ENCODE assay signal across 22 cellular contexts in genomic region chr11:58465690-58466089, GRCh38. TPM values are rescaled to one million over a fixed set of nuclear protein-coding genes. Genes with fewer than 3 reads are reported as not detected.
DNase-seq lines count a peak whose midpoint lies in the region; ATAC-seq and TF ChIP-seq lines count a peak whose summit lies in the region.
"Had no signal": no experiment of that assay in that cellular context is flagged by ENCODE, and none has a peak within 500 bp of the region (broad histone marks: within the 10 kb centered on the region; RNA-seq: fewer than 3 reads in every experiment).

No MANE protein-coding gene starts in this region.

- WGBS in IMR-90 (ENCODE audit: extremely low coverage in 2 of 2, insufficient read length in 1 of 2), 2 experiments, result no CpG with 5 or more reads among the region's 3 CpGs
- 0% methylated on average over 3 of the region's 3 CpGs for WGBS in SK-N-SH (ENCODE audit: low lambda C conversion rate)

- H3K23ac ChIP-seq in IMR-90 (ENCODE audit: low read depth, low read length), result no peak overlapping the region

- no peak for TF ChIP-seq POLR2A in IMR-90 (IDR thresholded peaks at IDR 0.05; ENCODE audit: low read depth, low read length)

- TF ChIP-seq CTCF in IMR-90 (conservative IDR thresholded peaks at IDR 0.05; ENCODE audit: low read depth, low read length) (no peak), RWPE2 (IDR thresholded peaks at IDR 0.05; ENCODE audit: poor library complexity, severe bottlenecking) (no peak), epithelial cell of esophagus (IDR thresholded peaks at IDR 0.05; ENCODE audit: insufficient read depth, low read depth, low read length, missing control alignments) (no peak), SK-N-SH (IDR thresholded peaks at IDR 0.05) (no peak)

- peak overlapping the region; percentile 32; the same call in 1 of the 2 replicates for H2BK120ac ChIP-seq in IMR-90 (ENCODE audit: low read depth, low read length)

- 0 out of 2 replicates have a peak overlapping the region, but pooled peaks have one; percentile 33 for H2AK5ac ChIP-seq in IMR-90 (ENCODE audit: low read depth, low read length)

- no peak overlapping the region for H2BK20ac ChIP-seq in IMR-90 (ENCODE audit: low read depth, low read length)

- BruUV-seq in IMR-90 (replicated peaks; lab: Mats Ljungman, UMichigan), result no TSS peak

- in situ Hi-C loops in IMR-90 (cut with MboI; ENCODE audit: low sequenced_read_pairs), result no loop called here

- peak overlapping the region; percentile 64 for H2BK5ac ChIP-seq in IMR-90 (ENCODE audit: low read depth, low read length, poor library complexity, severe bottlenecking)

- intact Hi-C loops in IMR-90 (cut with micrococcal nuclease) (no loop called here), left ventricle myocardium superior (cut with micrococcal nuclease) (no loop called here)

- H3K14ac ChIP-seq in IMR-90 (replicated peaks; ENCODE audit: low read depth, low read length), result no peak overlapping the region

- H3K36me3 ChIP-seq in IMR-90 (ENCODE audit: control insufficient read depth, insufficient read depth, low read length) (no peaks in the 10 kb centered on the region), RWPE2 (ENCODE audit: low read depth) (no peaks in the 10 kb centered on the region), SK-N-SH (replicated peaks in 1 of 2; ENCODE audit: control insufficient read depth in 1 of 2, insufficient read depth in 2 of 2, low read length in 1 of 2) (no peaks in the 10 kb centered on the region)
- H3K36me3 ChIP-seq: BLaER1 had no signal

- dilution Hi-C loops in IMR-90 (cut with HindIII; ENCODE audit: low sequenced_read_pairs, unreplicated experiment), result no loop called here

- TF ChIP-seq RAD21 in IMR-90 (IDR thresholded peaks at IDR 0.05; ENCODE audit: low read length), result no peak
- no peak for TF ChIP-seq RAD21 in SK-N-SH (IDR thresholded peaks at IDR 0.05; ENCODE audit: low read length)

- no peaks in the 10 kb centered on the region for H3K79me2 ChIP-seq in SK-N-SH (ENCODE audit: insufficient read depth)

- peak overlapping the region in 1 of 2 experiments; percentile 43; a peak in 2 of 4 replicates for H4K8ac ChIP-seq in IMR-90 (ENCODE audit: low read depth in 2 of 2, low read length in 2 of 2)

- H3K4me3 ChIP-seq in IMR-90 (ENCODE audit: insufficient read depth, low read depth, low read length) (no peak overlapping the region), RWPE2 (ENCODE audit: severe bottlenecking) (no peak overlapping the region), epithelial cell of esophagus (ENCODE audit: low read length) (no peak overlapping the region), SK-N-SH (ENCODE audit: low read depth in 2 of 2, low read length in 1 of 2) (no peak overlapping the region)
- H3K4me3 ChIP-seq: BLaER1 had no signal

- H4K91ac ChIP-seq in IMR-90 (ENCODE audit: insufficient read depth, low read depth, low read length), result no peak overlapping the region

- no peak overlapping the region for H3K56ac ChIP-seq in IMR-90 (ENCODE audit: extremely low read depth, insufficient read depth, low read length)

- H3K9me3 ChIP-seq in IMR-90 (ENCODE audit: control insufficient read depth, insufficient read depth, low read length) (peaks cover 5% of the 10 kb centered on the region; the same call in 1 of the 2 replicates), RWPE2 (ENCODE audit: severe bottlenecking) (no peaks in the 10 kb centered on the region), SK-N-SH (no peaks in the 10 kb centered on the region)
- H3K9me3 ChIP-seq: BLaER1 had no signal

- no peaks in the 10 kb centered on the region for H4K20me1 ChIP-seq in IMR-90 (ENCODE audit: insufficient read depth, low read length)
- no peaks in the 10 kb centered on the region for H4K20me1 ChIP-seq in SK-N-SH (ENCODE audit: insufficient read depth)
- H4K20me1 ChIP-seq: BLaER1 had no signal

- H2BK15ac ChIP-seq in IMR-90 (ENCODE audit: low read depth, low read length), result no peak overlapping the region

- peak overlapping the region; percentile 66; the same call in 1 of the 2 replicates for H3K18ac ChIP-seq in IMR-90 (ENCODE audit: low read depth, low read length)

- H3K27ac ChIP-seq in IMR-90 (ENCODE audit: insufficient read depth, low read length), result peak overlapping the region; percentile 41; the same call in 1 of the 2 replicates
- no peak overlapping the region for H3K27ac ChIP-seq in RWPE2 (ENCODE audit: poor library complexity, severe bottlenecking)
- no peak overlapping the region for H3K27ac ChIP-seq in SK-N-SH (ENCODE audit: low read depth in 2 of 2, low read length in 1 of 2)
- H3K27ac ChIP-seq: BLaER1, HL-60 had no signal

- H3K4ac ChIP-seq in IMR-90 (ENCODE audit: low read depth, low read length), result no peak overlapping the region

- POLR2A ChIA-PET in IMR-90 (lab: Charles Lee; ENCODE audit: unreplicated experiment), result no interaction called here
- POLR2A ChIA-PET in SK-N-SH (lab: Yijun Ruan, JAX), result no interaction called here

- CTCF ChIA-PET in IMR-90 (lab: Yijun Ruan, JAX) (no interaction called here), SK-N-SH (lab: Yijun Ruan, JAX) (no interaction called here)

- peak; percentile 0 for DNase-seq in ELR (ENCODE audit: low read depth)
- no peak for DNase-seq in IMR-90
- no peak for DNase-seq in RWPE2 (ENCODE audit: low spot score)
- peak; percentile 52 for DNase-seq in epithelial cell of esophagus (ENCODE audit: low read depth)
- DNase-seq in SK-N-SH, result no peak
- no peak for DNase-seq in activated CD4-positive, alpha-beta T cell treated with anti-CD3 and anti-CD28 coated beads for 4 hours
- no peak for DNase-seq in left ventricle myocardium superior
- DNase-seq: 8988T, DMS153, DMS79, GF-D8, GOT3, H9 had no signal

- H3K9me1 ChIP-seq in IMR-90 (ENCODE audit: insufficient read depth, low read length), result no peaks in the 10 kb centered on the region

- no peak overlapping the region for H2AK9ac ChIP-seq in IMR-90 (replicated peaks; ENCODE audit: low read depth, low read length, poor library complexity)

- ATAC-seq in IMR-90 (ENCODE audit: low read depth), result peak; percentile 29; the same call in 1 of the 2 replicates
- peak; percentile 38 for ATAC-seq in RWPE2 (ENCODE audit: low read depth)
- ATAC-seq in left ventricle myocardium superior, result no peak
- no peak for ATAC-seq in HG03378 (IDR thresholded peaks at IDR 0.05; ENCODE audit: unreplicated experiment)

- no peaks in the 10 kb centered on the region for H3F3A ChIP-seq in SK-N-SH (replicated peaks; ENCODE audit: insufficient read depth)

- H3K27me3 ChIP-seq in IMR-90 (ENCODE audit: control insufficient read depth, insufficient read depth, low read length), result no peaks in the 10 kb centered on the region
- no peaks in the 10 kb centered on the region for H3K27me3 ChIP-seq in RWPE2 (ENCODE audit: insufficient read depth, poor library complexity, severe bottlenecking)
- no peaks in the 10 kb centered on the region for H3K27me3 ChIP-seq in SK-N-SH (ENCODE audit: insufficient read depth)
- H3K27me3 ChIP-seq: BLaER1 had no signal

- H2AFZ ChIP-seq in IMR-90 (replicated peaks; ENCODE audit: low read length, poor library complexity) (no peak overlapping the region), SK-N-SH (ENCODE audit: low read depth) (no peak overlapping the region)

- H3K4me1 ChIP-seq in IMR-90 (ENCODE audit: control insufficient read depth, insufficient read depth, low read length), result peaks cover 2% of the 10 kb centered on the region; the same call in 1 of the 2 replicates
- no peaks in the 10 kb centered on the region for H3K4me1 ChIP-seq in RWPE2 (ENCODE audit: insufficient read depth, poor library complexity, severe bottlenecking)
- H3K4me1 ChIP-seq in SK-N-SH (ENCODE audit: control insufficient read depth in 1 of 2, insufficient read depth in 2 of 2, low read depth in 1 of 2, low read length in 1 of 2), result no peaks in the 10 kb centered on the region
- H3K4me1 ChIP-seq: BLaER1 had no signal

- H3K4me2 ChIP-seq in IMR-90 (ENCODE audit: low read depth, low read length) (no peak overlapping the region), SK-N-SH (no peak overlapping the region)
- H3K4me2 ChIP-seq: BLaER1 had no signal

- H4K5ac ChIP-seq in IMR-90 (ENCODE audit: low read depth, low read length), result peak overlapping the region; percentile 52; the same call in 1 of the 2 replicates

- H3K9ac ChIP-seq in IMR-90 (ENCODE audit: low read depth, low read length) (no peak overlapping the region), SK-N-SH (no peak overlapping the region)
- H3K9ac ChIP-seq: BLaER1 had no signal

- H3K79me1 ChIP-seq in IMR-90 (ENCODE audit: low read depth in 1 of 2, low read length in 2 of 2), result no peaks in the 10 kb centered on the region

- TF ChIP-seq EP300 in SK-N-SH (IDR thresholded peaks at IDR 0.05; ENCODE audit: borderline replicate concordance in 1 of 2, low read depth in 1 of 2, low read length in 1 of 2), result no peak

- no peaks in the 10 kb centered on the region for H3K9me2 ChIP-seq in SK-N-SH

RNA-seq across cellular contexts. Expression of gene OR5B12, which starts 23.7 kb away (rescaled TPM):
- total RNA-seq in IMR-90 (2012; rRNA removed) (not detected in 2 replicates), left ventricle myocardium superior (not detected)
- polyA plus RNA-seq in IMR-90 (2012; rRNA removed) (not detected in 2 replicates), SK-N-SH (2012; rRNA removed) (not detected in 2 replicates)
- polyA plus RNA-seq in IMR-90 (2012; cell fraction: cytosol; rRNA removed), result not detected in 2 replicates
- 0.07 TPM in 1 of 2 replicates, not detected in the other for polyA plus RNA-seq in IMR-90 (2012; cell fraction: nucleus; rRNA removed; ENCODE audit: low replicate concordance)
- not detected in 2 replicates for polyA plus RNA-seq in SK-N-SH (2012; cell fraction: cytosol; rRNA removed)
- polyA plus RNA-seq in SK-N-SH (2012; cell fraction: nucleus; rRNA removed), result not detected in 2 replicates
- total RNA-seq: A673; CD4-positive, alpha-beta memory T cell; Daoy; H9; HT1080 had no signal
- polyA plus RNA-seq: AG04450; CD14-positive monocyte; CD4-positive, alpha-beta memory T cell had no signal

RNA-seq across cellular contexts. Expression of gene OR5B2, which starts 37.8 kb away (rescaled TPM):
- total RNA-seq in IMR-90 (2012; rRNA removed) (under 0.01 TPM in 1 of 2 replicates, not detected in the other), left ventricle myocardium superior (not detected)
- polyA plus RNA-seq in IMR-90 (2012; rRNA removed) (not detected in 2 replicates), SK-N-SH (2012; rRNA removed) (not detected in 2 replicates)
- polyA plus RNA-seq in IMR-90 (2012; cell fraction: cytosol; rRNA removed), result not detected in 2 replicates
- 0.04 and 0.28 TPM in 2 replicates for polyA plus RNA-seq in IMR-90 (2012; cell fraction: nucleus; rRNA removed; ENCODE audit: low replicate concordance)
- not detected in 2 replicates for polyA plus RNA-seq in SK-N-SH (2012; cell fraction: cytosol; rRNA removed)
- not detected in 2 replicates for polyA plus RNA-seq in SK-N-SH (2012; cell fraction: nucleus; rRNA removed)
- total RNA-seq: A673, Daoy, H9, HT1080 had no signal
- polyA plus RNA-seq: CD14-positive monocyte; CD4-positive, alpha-beta memory T cell had no signal

RNA-seq across cellular contexts. Expression of gene OR5B21, which starts 42.2 kb away (rescaled TPM):
- total RNA-seq in IMR-90 (2012; rRNA removed) (not detected in 2 replicates), left ventricle myocardium superior (not detected)
- polyA plus RNA-seq in IMR-90 (2012; rRNA removed) (not detected in 2 replicates), SK-N-SH (2012; rRNA removed) (not detected in 2 replicates)
- polyA plus RNA-seq in IMR-90 (2012; cell fraction: cytosol; rRNA removed), result not detected in 2 replicates
- 0.11 TPM in 1 of 2 replicates, not detected in the other for polyA plus RNA-seq in IMR-90 (2012; cell fraction: nucleus; rRNA removed; ENCODE audit: low replicate concordance)
- not detected in 2 replicates for polyA plus RNA-seq in SK-N-SH (2012; cell fraction: cytosol; rRNA removed)
- not detected in 2 replicates for polyA plus RNA-seq in SK-N-SH (2012; cell fraction: nucleus; rRNA removed)
- total RNA-seq: A673, Daoy, H9, HT1080 had no signal
- polyA plus RNA-seq: AG04450; CD14-positive monocyte; CD4-positive, alpha-beta memory T cell had no signal

RNA-seq across cellular contexts. Expression of gene OR5B3, which starts 59.0 kb away (rescaled TPM):
- total RNA-seq in IMR-90 (2012; rRNA removed), result not detected in 2 replicates
- polyA plus RNA-seq in IMR-90 (2012; rRNA removed), result not detected in 2 replicates
- not detected in 2 replicates for polyA plus RNA-seq in IMR-90 (2012; cell fraction: cytosol; rRNA removed)
- polyA plus RNA-seq in IMR-90 (2012; cell fraction: nucleus; rRNA removed; ENCODE audit: low replicate concordance), result not detected in 2 replicates
- not detected in 2 replicates for polyA plus RNA-seq in SK-N-SH (2012; rRNA removed)
- not detected in 2 replicates for polyA plus RNA-seq in SK-N-SH (2012; cell fraction: cytosol; rRNA removed)
- not detected in 2 replicates for polyA plus RNA-seq in SK-N-SH (2012; cell fraction: nucleus; rRNA removed)
- total RNA-seq in left ventricle myocardium superior, result not detected
- total RNA-seq: A673; CD4-positive, alpha-beta memory T cell; Daoy; H9; HT1080 had no signal
- polyA plus RNA-seq: AG04450; CD14-positive monocyte; CD4-positive, alpha-beta memory T cell had no signal

Comparison
In these comparisons a context has a peak if more than half of its experiments do, and no peak if none do; other contexts are left out.
1. DNase-seq: peak in ELR (single experiment) and epithelial cell of esophagus (single experiment); none in IMR-90 (single experiment), RWPE2 (single experiment), SK-N-SH (single experiment), activated CD4-positive, alpha-beta T cell treated with anti-CD3 and anti-CD28 coated beads for 4 hours (0 of 2) and left ventricle myocardium superior (single experiment).
2. ATAC-seq: peak in IMR-90 (single experiment) and RWPE2 (single experiment); none in left ventricle myocardium superior (single experiment) and HG03378 (single experiment).